Comparison of ENCODE assay signal across 1 cellular context in the genomic region with DNA sequence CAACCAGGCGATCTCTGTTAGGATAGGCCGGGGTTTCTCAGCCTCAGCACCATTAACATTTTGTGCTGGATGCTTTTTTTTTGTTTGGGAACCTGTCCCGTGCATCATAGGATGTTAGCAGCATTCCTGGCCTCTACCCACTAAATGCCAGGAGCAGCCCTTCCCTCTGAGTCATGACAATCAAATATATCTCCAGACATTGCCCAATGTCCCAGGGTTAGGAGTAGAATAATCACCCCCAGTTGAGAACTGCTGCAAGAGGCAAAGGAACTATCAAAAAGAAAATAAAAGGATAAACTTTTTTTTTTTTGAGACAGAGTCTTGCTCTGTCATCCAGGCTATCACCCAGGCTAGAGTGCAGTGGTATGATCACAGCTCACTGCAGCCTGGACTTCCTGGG.
TF ChIP-seq lines count a peak whose summit lies in the region.

No MANE protein-coding gene starts in this region.

TF ChIP-seq in HepG2, 621 proteins besides CTCF, POLR2A, EP300 and RAD21 (continued from another document):
- TF ChIP-seq, protein P1, sequence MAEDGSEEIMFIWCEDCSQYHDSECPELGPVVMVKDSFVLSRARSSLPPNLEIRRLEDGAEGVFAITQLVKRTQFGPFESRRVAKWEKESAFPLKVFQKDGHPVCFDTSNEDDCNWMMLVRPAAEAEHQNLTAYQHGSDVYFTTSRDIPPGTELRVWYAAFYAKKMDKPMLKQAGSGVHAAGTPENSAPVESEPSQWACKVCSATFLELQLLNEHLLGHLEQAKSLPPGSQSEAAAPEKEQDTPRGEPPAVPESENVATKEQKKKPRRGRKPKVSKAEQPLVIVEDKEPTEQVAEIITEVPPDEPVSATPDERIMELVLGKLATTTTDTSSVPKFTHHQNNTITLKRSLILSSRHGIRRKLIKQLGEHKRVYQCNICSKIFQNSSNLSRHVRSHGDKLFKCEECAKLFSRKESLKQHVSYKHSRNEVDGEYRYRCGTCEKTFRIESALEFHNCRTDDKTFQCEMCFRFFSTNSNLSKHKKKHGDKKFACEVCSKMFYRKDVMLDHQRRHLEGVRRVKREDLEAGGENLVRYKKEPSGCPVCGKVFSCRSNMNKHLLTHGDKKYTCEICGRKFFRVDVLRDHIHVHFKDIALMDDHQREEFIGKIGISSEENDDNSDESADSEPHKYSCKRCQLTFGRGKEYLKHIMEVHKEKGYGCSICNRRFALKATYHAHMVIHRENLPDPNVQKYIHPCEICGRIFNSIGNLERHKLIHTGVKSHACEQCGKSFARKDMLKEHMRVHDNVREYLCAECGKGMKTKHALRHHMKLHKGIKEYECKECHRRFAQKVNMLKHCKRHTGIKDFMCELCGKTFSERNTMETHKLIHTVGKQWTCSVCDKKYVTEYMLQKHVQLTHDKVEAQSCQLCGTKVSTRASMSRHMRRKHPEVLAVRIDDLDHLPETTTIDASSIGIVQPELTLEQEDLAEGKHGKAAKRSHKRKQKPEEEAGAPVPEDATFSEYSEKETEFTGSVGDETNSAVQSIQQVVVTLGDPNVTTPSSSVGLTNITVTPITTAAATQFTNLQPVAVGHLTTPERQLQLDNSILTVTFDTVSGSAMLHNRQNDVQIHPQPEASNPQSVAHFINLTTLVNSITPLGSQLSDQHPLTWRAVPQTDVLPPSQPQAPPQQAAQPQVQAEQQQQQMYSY (CRISPR knock-in tag; IDR thresholded peaks at IDR 0.05) = no peak
- no peak for TF ChIP-seq TARDBP (CRISPR knock-in tag; IDR thresholded peaks at IDR 0.05)
- no peak for TF ChIP-seq ZNF75D (CRISPR knock-in tag; IDR thresholded peaks at IDR 0.05; ENCODE audit: borderline replicate concordance)
- TF ChIP-seq, protein P2, sequence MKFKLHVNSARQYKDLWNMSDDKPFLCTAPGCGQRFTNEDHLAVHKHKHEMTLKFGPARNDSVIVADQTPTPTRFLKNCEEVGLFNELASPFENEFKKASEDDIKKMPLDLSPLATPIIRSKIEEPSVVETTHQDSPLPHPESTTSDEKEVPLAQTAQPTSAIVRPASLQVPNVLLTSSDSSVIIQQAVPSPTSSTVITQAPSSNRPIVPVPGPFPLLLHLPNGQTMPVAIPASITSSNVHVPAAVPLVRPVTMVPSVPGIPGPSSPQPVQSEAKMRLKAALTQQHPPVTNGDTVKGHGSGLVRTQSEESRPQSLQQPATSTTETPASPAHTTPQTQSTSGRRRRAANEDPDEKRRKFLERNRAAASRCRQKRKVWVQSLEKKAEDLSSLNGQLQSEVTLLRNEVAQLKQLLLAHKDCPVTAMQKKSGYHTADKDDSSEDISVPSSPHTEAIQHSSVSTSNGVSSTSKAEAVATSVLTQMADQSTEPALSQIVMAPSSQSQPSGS (CRISPR knock-in tag; IDR thresholded peaks at IDR 0.05) = no peak
- TF ChIP-seq TP53 (CRISPR knock-in tag; conservative IDR thresholded peaks at IDR 0.05) = no peak
- no peak for TF ChIP-seq ZNF557 (CRISPR knock-in tag; IDR thresholded peaks at IDR 0.05)
TF ChIP-seq in HepG2: peak in this region for 0.
